In genomic region chr2:200861617-200862016, GRCh38 we compare ENCODE assay signal across 8 cellular contexts. TPM values are rescaled to one million over a fixed set of nuclear protein-coding genes. Genes with fewer than 3 reads are reported as not detected.
A peak's percentile ranks its signal among the peaks of the same experiment; 100 is the strongest.
DNase-seq lines count a peak whose midpoint lies in the region; ATAC-seq and TF ChIP-seq lines count a peak whose summit lies in the region.

No MANE protein-coding gene starts in this region.

- H3K4me1 Mint-ChIP-seq in activated CD4-positive, alpha-beta T cell treated with anti-CD3 and anti-CD28 coated beads, Interleukin-2, amount 10 ng/mL, durations not matched to agents 24 days and 14 days, result peaks cover 41% of the 10 kb centered on the region

- H3K27me3 ChIP-seq in adipocyte (replicated peaks; ENCODE audit: control insufficient read depth, insufficient read depth, low read length) (no peaks in the 10 kb centered on the region), left lung (no peaks in the 10 kb centered on the region), suprapubic skin (no peaks in the 10 kb centered on the region)

- peaks cover 70% of the 10 kb centered on the region for H3K36me3 Mint-ChIP-seq in activated CD4-positive, alpha-beta T cell treated with anti-CD3 and anti-CD28 coated beads, Interleukin-2, amount 10 ng/mL, durations not matched to agents 24 days and 14 days (ENCODE audit: low read depth)

- TF ChIP-seq CTCF in left lung (IDR thresholded peaks at IDR 0.05), result no peak
- no peak for TF ChIP-seq CTCF in suprapubic skin (IDR thresholded peaks at IDR 0.05)

- peak overlapping the region; percentile 100 for H3K9ac ChIP-seq in adipocyte (ENCODE audit: low read length)

- no peak for DNase-seq in activated CD4-positive, alpha-beta T cell treated with anti-CD3 and anti-CD28 coated beads, Interleukin-2, amount 10 ng/mL, durations not matched to agents 24 days and 14 days
- no peak for DNase-seq in activated CD4-positive, alpha-beta T cell treated with anti-CD3 and anti-CD28 coated beads for 48 hours
- DNase-seq in adipocyte (ENCODE audit: low read depth) (peak; percentile 5), left lung (no peak), suprapubic skin (ENCODE audit: low spot score in 2 of 2) (no peak), UCSD-AML1 (lab: John Stamatoyannopoulos, UW; ENCODE audit: unreplicated experiment) (no peak)
- DNase-seq in NK-92 treated with Interleukin-12 subunit alpha and Interleukin-12 subunit beta, amount 100 ng/mL, for 24 hours (lab: John Stamatoyannopoulos, UW), result no peak

- 5% methylated on average over 4 of the region's 4 CpGs for WGBS in suprapubic skin

- H3K4me3 ChIP-seq in adipocyte (ENCODE audit: low read length) (peak overlapping the region; percentile 100), left lung (peak overlapping the region; percentile 80 to 98), suprapubic skin (peak overlapping the region; percentile 94)

- H3K36me3 ChIP-seq in adipocyte (ENCODE audit: control insufficient read depth, insufficient read depth, low read length, severe bottlenecking) (peaks cover 42% of the 10 kb centered on the region), left lung (peaks cover 0 to 43% of the 10 kb centered on the region in 2 donors), suprapubic skin (peaks cover 35% of the 10 kb centered on the region)

- H3K4me1 ChIP-seq in adipocyte (ENCODE audit: control insufficient read depth, insufficient read depth, low read length) (peaks cover 46% of the 10 kb centered on the region), left lung (peaks cover 27 to 71% of the 10 kb centered on the region in 2 donors), suprapubic skin (peaks cover 55% of the 10 kb centered on the region)

- H3K9me3 ChIP-seq in adipocyte (ENCODE audit: control insufficient read depth, low read length), result no peaks in the 10 kb centered on the region
- H3K9me3 ChIP-seq in left lung, result no peaks in the 10 kb centered on the region
- no peaks in the 10 kb centered on the region for H3K9me3 ChIP-seq in suprapubic skin

- no peak for TF ChIP-seq EP300 in suprapubic skin (IDR thresholded peaks at IDR 0.05)

- peak overlapping the region; percentile 94 for H3K27ac Mint-ChIP-seq in activated CD4-positive, alpha-beta T cell treated with anti-CD3 and anti-CD28 coated beads, Interleukin-2, amount 10 ng/mL, durations not matched to agents 24 days and 14 days

- intact Hi-C loops in activated CD4-positive, alpha-beta T cell treated with anti-CD3 and anti-CD28 coated beads, Interleukin-2, amount 10 ng/mL, durations not matched to agents 24 days and 14 days (cut with micrococcal nuclease), result loop anchor here (1.0 to 10.0 kb wide), 4 partner anchors 50 to 1403 kb away; partner anchors contain the start of genes BZW1, NOP58, SGO2 and SPATS2L
- intact Hi-C loops in left lung (cut with DNase I), result no loop called here

- no peaks in the 10 kb centered on the region for H3K9me3 Mint-ChIP-seq in activated CD4-positive, alpha-beta T cell treated with anti-CD3 and anti-CD28 coated beads, Interleukin-2, amount 10 ng/mL, durations not matched to agents 24 days and 14 days

- H3K27me3 Mint-ChIP-seq in activated CD4-positive, alpha-beta T cell treated with anti-CD3 and anti-CD28 coated beads, Interleukin-2, amount 10 ng/mL, durations not matched to agents 24 days and 14 days, result no peaks in the 10 kb centered on the region

- H3K27ac ChIP-seq in left lung (peak overlapping the region in 1 of 2 donors; percentile 100), suprapubic skin (peak overlapping the region; percentile 10)

- ATAC-seq in left lung (no peak), GM19035 (IDR thresholded peaks at IDR 0.05; ENCODE audit: unreplicated experiment) (no peak)

- no peak for TF ChIP-seq POLR2A in suprapubic skin (IDR thresholded peaks at IDR 0.05)

- peak overlapping the region; percentile 91 for H3K4me3 Mint-ChIP-seq in activated CD4-positive, alpha-beta T cell treated with anti-CD3 and anti-CD28 coated beads, Interleukin-2, amount 10 ng/mL, durations not matched to agents 24 days and 14 days

RNA-seq across cellular contexts. Expression of gene CLK1, which starts 2.8 kb away (rescaled TPM):
- 99.3 and 100 TPM in 2 replicates for total RNA-seq in activated CD4-positive, alpha-beta T cell treated with anti-CD3 and anti-CD28 coated beads, Interleukin-2, amount 10 ng/mL, durations not matched to agents 24 days and 14 days
- total RNA-seq in left lung (10 to 100 TPM; 75.9 to 91.2 TPM), suprapubic skin (100 to 1,000 TPM in 3 of 4 donors, 10 to 100 TPM in 1; 61.0 to 394 (median 130) TPM)

RNA-seq across cellular contexts. Expression of gene PPIL3, which starts 27.3 kb away (rescaled TPM):
- total RNA-seq in activated CD4-positive, alpha-beta T cell treated with anti-CD3 and anti-CD28 coated beads, Interleukin-2, amount 10 ng/mL, durations not matched to agents 24 days and 14 days, result 52.6 and 52.8 TPM in 2 replicates
- total RNA-seq in left lung, result 10 to 100 TPM; 26.0 to 31.0 TPM
- 10 to 100 TPM; 17.4 to 75.8 (median 22.5) TPM for total RNA-seq in suprapubic skin

RNA-seq across cellular contexts. Expression of gene NIF3L1, which starts 27.6 kb away (rescaled TPM):
- 30.7 and 33.4 TPM in 2 replicates for total RNA-seq in activated CD4-positive, alpha-beta T cell treated with anti-CD3 and anti-CD28 coated beads, Interleukin-2, amount 10 ng/mL, durations not matched to agents 24 days and 14 days
- total RNA-seq in left lung (10 to 100 TPM; 18.4 to 26.2 TPM), suprapubic skin (10 to 100 TPM; 22.0 to 34.7 (median 29.9) TPM)

RNA-seq across cellular contexts. Expression of gene BZW1, which starts 49.9 kb away (rescaled TPM):
- total RNA-seq in activated CD4-positive, alpha-beta T cell treated with anti-CD3 and anti-CD28 coated beads, Interleukin-2, amount 10 ng/mL, durations not matched to agents 24 days and 14 days, result 489 and 490 TPM in 2 replicates
- total RNA-seq in left lung (100 to 1,000 TPM; 211 TPM), suprapubic skin (100 to 1,000 TPM; 103 to 215 (median 137) TPM)
